In genomic region chr3:160617636-160618035, GRCh38 we compare ENCODE assay signal across 19 cellular contexts. TPM values are rescaled to one million over a fixed set of nuclear protein-coding genes. Genes with fewer than 3 reads are reported as not detected.
DNase-seq lines count a peak whose midpoint lies in the region; ATAC-seq, FAIRE-seq and TF ChIP-seq lines count a peak whose summit lies in the region.
"Had no signal": no experiment of that assay in that cellular context is flagged by ENCODE, and none has a peak within 500 bp of the region (broad histone marks: within the 10 kb centered on the region; RNA-seq: fewer than 3 reads in every experiment).

No MANE protein-coding gene starts in this region.

- H2AFZ ChIP-seq in PC-3 (ENCODE audit: low read length) (no peak overlapping the region), H1 (ENCODE audit: low read length) (no peak overlapping the region), neural progenitor cell (replicated peaks) (no peak overlapping the region)

- H4K8ac ChIP-seq in H1 (ENCODE audit: extremely low read depth, insufficient read depth, low read length), result no peak overlapping the region

- H3K4me3 ChIP-seq in BE2C (ENCODE audit: low read depth, low read length), result no peak overlapping the region
- H3K4me3 ChIP-seq in PC-3 (ENCODE audit: low read length), result no peak overlapping the region
- H3K4me3 ChIP-seq in H1 (ENCODE audit: extremely low read depth in 1 of 4, insufficient read depth in 2 of 4, low read depth in 3 of 4, low read length in 4 of 4), result no peak overlapping the region
- H3K4me3 ChIP-seq in neural progenitor cell, result no peak overlapping the region
- H3K4me3 ChIP-seq: GM12878, Peyer's patch had no signal

- no peak overlapping the region for H3K18ac ChIP-seq in H1 (ENCODE audit: extremely low read depth, low read length)

- no peak overlapping the region for H3K23ac ChIP-seq in H1 (ENCODE audit: insufficient read length)

- WGBS in H1 (ENCODE audit: extremely low coverage in 1 of 2, insufficient coverage in 1 of 2, insufficient read length in 1 of 2, insufficient replicate concordance in 2 of 2, low coverage in 1 of 2, low lambda C conversion rate in 2 of 2, missing lambda C conversion rate in 1 of 2), 2 experiments, result 81% methylated on average over 2 of the region's 2 CpGs; no CpG with 5 or more reads in 1 of the 2 experiments

- H2BK5ac ChIP-seq in H1 (ENCODE audit: low read depth, low read length), result no peak overlapping the region

- H3K36me3 ChIP-seq in BE2C (no peaks in the 10 kb centered on the region), PC-3 (ENCODE audit: low read depth, low read length) (no peaks in the 10 kb centered on the region), H1 (ENCODE audit: control insufficient read depth in 2 of 4, insufficient read depth in 4 of 4, low read length in 3 of 4) (no peaks in the 10 kb centered on the region), neural progenitor cell (no peaks in the 10 kb centered on the region)
- H3K36me3 ChIP-seq: Peyer's patch had no signal

- intact Hi-C loops in PC-3 (cut with micrococcal nuclease), result no loop called here

- H3K79me1 ChIP-seq in H1 (ENCODE audit: low read depth, low read length), result no peaks in the 10 kb centered on the region

- H3K79me2 ChIP-seq in PC-3 (ENCODE audit: low read length) (no peaks in the 10 kb centered on the region), H1 (ENCODE audit: control insufficient read depth in 1 of 2, insufficient read depth in 2 of 2, low read length in 2 of 2) (no peaks in the 10 kb centered on the region), neural progenitor cell (ENCODE audit: low read depth) (no peaks in the 10 kb centered on the region)

- CTCF ChIA-PET in PC-3 (lab: Charles Lee) (no interaction called here), H1 (lab: Charles Lee; ENCODE audit: partially characterized antibody) (interaction anchor here (0.6 to 1.8 kb wide), 10 partner anchors 9 to 200 kb away, joined by 3 to 6 read pairs (median 4); no protein-coding TSS in a partner anchor)

- no peak overlapping the region for H4K5ac ChIP-seq in H1 (ENCODE audit: insufficient read length, low read depth, low read length)

- H3K9ac ChIP-seq in PC-3 (ENCODE audit: low read length) (no peak overlapping the region), H1 (replicated peaks in 1 of 4; ENCODE audit: extremely low read depth in 1 of 4, low read depth in 3 of 4, low read length in 3 of 4) (no peak overlapping the region), neural progenitor cell (no peak overlapping the region)
- H3K9ac ChIP-seq: SK-N-SH had no signal

- H4K20me1 ChIP-seq in PC-3 (ENCODE audit: low read length), result no peaks in the 10 kb centered on the region
- no peaks in the 10 kb centered on the region for H4K20me1 ChIP-seq in H1 (replicated peaks in 1 of 2; ENCODE audit: control insufficient read depth in 1 of 2, insufficient read depth in 2 of 2, low read length in 2 of 2)
- H4K20me1 ChIP-seq in neural progenitor cell (ENCODE audit: low read depth), result no peaks in the 10 kb centered on the region

- H3F3A ChIP-seq in PC-3 (ENCODE audit: low read length, unreplicated experiment) (no peaks in the 10 kb centered on the region), neural progenitor cell (ENCODE audit: low read depth) (no peaks in the 10 kb centered on the region)

- POLR2A ChIA-PET in PC-3 (lab: Charles Lee; ENCODE audit: unreplicated experiment), result no interaction called here
- POLR2A ChIA-PET in H1 (lab: Charles Lee; ENCODE audit: partially characterized antibody), result no interaction called here

- H3K27ac Mint-ChIP-seq in neural progenitor cell, result no peak overlapping the region
- no peak overlapping the region for H3K27ac Mint-ChIP-seq in endothelial cell (ENCODE audit: unreplicated experiment)
- H3K27ac Mint-ChIP-seq: CD4-positive, CD25-positive, alpha-beta regulatory T cell had no signal

- H3K9me3 Mint-ChIP-seq in neural progenitor cell (no peaks in the 10 kb centered on the region), endothelial cell (ENCODE audit: unreplicated experiment) (no peaks in the 10 kb centered on the region)

- no TSS peak for BruUV-seq in PC-3 (replicated peaks; lab: Mats Ljungman, UMichigan)

- H3K56ac ChIP-seq in H1 (replicated peaks; ENCODE audit: insufficient read length, low read depth, low read length), result no peak overlapping the region

- H3K36me3 Mint-ChIP-seq in neural progenitor cell (no peaks in the 10 kb centered on the region), endothelial cell (ENCODE audit: low read depth, unreplicated experiment) (no peaks in the 10 kb centered on the region)
- H3K36me3 Mint-ChIP-seq: CD4-positive, CD25-positive, alpha-beta regulatory T cell had no signal

- H3K4me1 ChIP-seq in BE2C (peaks cover 8% of the 10 kb centered on the region), PC-3 (ENCODE audit: insufficient read depth, low read length) (peaks cover 48% of the 10 kb centered on the region), H1 (replicated peaks in 1 of 4; ENCODE audit: control insufficient read depth in 3 of 4, insufficient read depth in 4 of 4, low read length in 3 of 4) (no peaks in the 10 kb centered on the region), neural progenitor cell (no peaks in the 10 kb centered on the region)
- H3K4me1 ChIP-seq: Peyer's patch had no signal

- DNase-seq in BE2C (no peak), PC-3 (no peak), H1 (ENCODE audit: low read depth in 1 of 2, low spot score in 2 of 2) (no peak), neural progenitor cell (ENCODE audit: low spot score) (peak; percentile 24), endothelial cell (ENCODE audit: low spot score) (no peak), NCI-H1417 (lab: John Stamatoyannopoulos, UW) (no peak)
- no peak for DNase-seq in stimulated activated naive CD4-positive, alpha-beta T cell (lab: John Stamatoyannopoulos, UW)
- DNase-seq: CD4-positive, CD25-positive, alpha-beta regulatory T cell; DND-41; GDM1; NCI-H1417 treated with DMSO at 0.1 percent for 48 hours; NCI-H2029; NCI-H2171; NCI-H748 treated with DMSO at 0.1 percent for 48 hours; Peyer's patch; Right ventricle myocardium superior; SK-N-SH had no signal

- H3K27me3 Mint-ChIP-seq in neural progenitor cell (ENCODE audit: insufficient read depth, low read depth) (peaks cover 7% of the 10 kb centered on the region), endothelial cell (ENCODE audit: unreplicated experiment) (no peaks in the 10 kb centered on the region)

- no peak overlapping the region for H3K14ac ChIP-seq in H1 (ENCODE audit: insufficient read length)

- no peak overlapping the region for H3K4ac ChIP-seq in H1 (replicated peaks; ENCODE audit: insufficient read length, low read depth, low read length)

- no peaks in the 10 kb centered on the region for H3K27me3 ChIP-seq in BE2C
- no peaks in the 10 kb centered on the region for H3K27me3 ChIP-seq in PC-3 (ENCODE audit: low read length)
- no peaks in the 10 kb centered on the region for H3K27me3 ChIP-seq in H1 (replicated peaks in 1 of 4; ENCODE audit: control insufficient read depth in 3 of 4, extremely low read depth in 1 of 4, insufficient read depth in 3 of 4, low read length in 3 of 4)
- H3K27me3 ChIP-seq in neural progenitor cell, result no peaks in the 10 kb centered on the region
- H3K27me3 ChIP-seq: Peyer's patch had no signal

- H3K23me2 ChIP-seq in H1 (ENCODE audit: low read depth, low read length), result no peaks in the 10 kb centered on the region

- H3K9me3 ChIP-seq in BE2C (no peaks in the 10 kb centered on the region), PC-3 (ENCODE audit: low read length) (no peaks in the 10 kb centered on the region), H1 (ENCODE audit: insufficient read depth in 2 of 2, low read depth in 1 of 2, low read length in 1 of 2) (no peaks in the 10 kb centered on the region), neural progenitor cell (ENCODE audit: low read depth) (no peaks in the 10 kb centered on the region)
- H3K9me3 ChIP-seq: Peyer's patch, SK-N-SH had no signal

- H3K4me3 Mint-ChIP-seq in neural progenitor cell (no peak overlapping the region), endothelial cell (ENCODE audit: unreplicated experiment) (no peak overlapping the region)
- H3K4me3 Mint-ChIP-seq: CD4-positive, CD25-positive, alpha-beta regulatory T cell had no signal

- no peak for TF ChIP-seq POLR2A in H1 (IDR thresholded peaks at IDR 0.05; ENCODE audit: control extremely low read depth in 1 of 2, low read depth in 2 of 2, low read length in 2 of 2)

- H2BK120ac ChIP-seq in H1 (replicated peaks; ENCODE audit: low read depth, low read length), result no peak overlapping the region

- H3K27ac ChIP-seq in PC-3 (ENCODE audit: low read length), result peak overlapping the region; percentile 71; the same call in 1 of the 2 replicates
- H3K27ac ChIP-seq in H1 (ENCODE audit: low read depth, low read length), result no peak overlapping the region
- no peak overlapping the region for H3K27ac ChIP-seq in neural progenitor cell
- H3K27ac ChIP-seq: Peyer's patch had no signal

- no peak for TF ChIP-seq EP300 in H1 (IDR thresholded peaks at IDR 0.05; ENCODE audit: borderline replicate concordance in 1 of 2, low read depth in 2 of 2, low read length in 2 of 2)

- H3K9me2 ChIP-seq in PC-3 (replicated peaks; ENCODE audit: low read length), result peaks cover 3% of the 10 kb centered on the region; the same call in 1 of the 2 replicates
- H3K9me2 ChIP-seq: SK-N-SH had no signal

- H2BK15ac ChIP-seq in H1 (ENCODE audit: low read length), result no peak overlapping the region

- no peak for ATAC-seq in PC-3
- ATAC-seq: GM12878 had no signal

- peak in 1 of 2 experiments; percentile 13; a peak in 1 of 4 replicates for TF ChIP-seq RAD21 in H1 (IDR thresholded peaks at IDR 0.05 in 1 of 2, conservative IDR thresholded peaks at IDR 0.05 in 1 of 2; ENCODE audit: low read depth in 2 of 2, low read length in 2 of 2)

- H3K4me1 Mint-ChIP-seq in neural progenitor cell (peaks cover 4% of the 10 kb centered on the region), endothelial cell (ENCODE audit: unreplicated experiment) (no peaks in the 10 kb centered on the region)

- TF ChIP-seq CTCF in BE2C (IDR thresholded peaks at IDR 0.05; ENCODE audit: low read depth, low read length) (0 out of 2 replicates have a peak, but pooled peaks have one; percentile 15), PC-3 (conservative IDR thresholded peaks at IDR 0.05; ENCODE audit: low read depth, low read length) (no peak), H1 (IDR thresholded peaks at IDR 0.05; ENCODE audit: control extremely low read depth in 1 of 3, insufficient read depth in 1 of 3, low read depth in 1 of 3, low read length in 3 of 3) (peak in 2 of 3 experiments; percentile 22 to 34; a peak in 2 of 4 replicates), neural progenitor cell (IDR thresholded peaks at IDR 0.05) (peak; percentile 25), endothelial cell (IDR thresholded peaks at IDR 0.05; ENCODE audit: unreplicated experiment) (no peak)

- H2BK12ac ChIP-seq in H1 (ENCODE audit: low read depth, low read length), result no peak overlapping the region

- H4K91ac ChIP-seq in H1 (replicated peaks; ENCODE audit: insufficient read length, low read length), result no peak overlapping the region

- no peak for FAIRE-seq in H1 (lab: Jason Lieb, UNC)
- FAIRE-seq: GM12878 had no signal

- H2BK20ac ChIP-seq in H1 (ENCODE audit: low read length), result no peak overlapping the region

- H3K4me2 ChIP-seq in PC-3 (ENCODE audit: low read length) (peak overlapping the region; percentile 76; the same call in 1 of the 2 replicates), H1 (ENCODE audit: insufficient read depth in 1 of 2, low read depth in 2 of 2, low read length in 2 of 2) (no peak overlapping the region), neural progenitor cell (no peak overlapping the region)
- H3K4me2 ChIP-seq: SK-N-SH had no signal

- no peak overlapping the region for H2AK5ac ChIP-seq in H1 (ENCODE audit: low read depth, low read length)

RNA-seq across cellular contexts. Expression of gene KPNA4, which starts 52.3 kb away (rescaled TPM):
- polyA plus RNA-seq in BE2C (2012; ENCODE audit: insufficient read depth, insufficient read length, low read depth), result 21.4 TPM
- total RNA-seq in PC-3 (2014; rRNA removed) (31.5 and 33.7 TPM in 2 replicates), neural progenitor cell (ENCODE audit: low replicate concordance) (35.4 and 56.6 TPM in 2 replicates), endothelial cell (ENCODE audit: unreplicated experiment) (57.1 TPM)
- 81.9 and 86.7 TPM in 2 replicates for total RNA-seq in H1 (2021; fragmentation: NEBNext Ultra II Directional; extraction: Animal tissue kit (Norgen Biotek cat#: 25700))
- polyA plus RNA-seq in H1 (2011; rRNA removed), result 7.6 and 13.2 TPM in 2 replicates
- polyA plus RNA-seq in H1 (2011; cell fraction: cytosol; rRNA removed), result 12.7 TPM
- polyA plus RNA-seq in H1 (2011; cell fraction: nucleus; rRNA removed), result 6.9 TPM
- polyA plus RNA-seq in H1 (2012, experiment 1 of 2), result 16.2 to 30.6 TPM (median 18.9 TPM) in 4 replicates
- 2.0 TPM for polyA plus RNA-seq in H1 (2012, experiment 2 of 2)
- 25.4 TPM for polyA plus RNA-seq in H1 (2013, experiment 1 of 2)
- 23.1 TPM for polyA plus RNA-seq in H1 (2013, experiment 2 of 2)
- polyA minus RNA-seq in H1 (2011; rRNA and poly(A)+ RNA removed), result 33.4 and 37.6 TPM in 2 replicates
- polyA minus RNA-seq in H1 (2011; cell fraction: cytosol; rRNA and poly(A)+ RNA removed), result 45.5 TPM
- 53.7 TPM for polyA minus RNA-seq in H1 (2011; cell fraction: nucleus; rRNA and poly(A)+ RNA removed)

RNA-seq across cellular contexts. Expression of gene ARL14, which starts 59.3 kb away (rescaled TPM):
- polyA plus RNA-seq in BE2C (2012; ENCODE audit: insufficient read depth, insufficient read length, low read depth), result not detected
- total RNA-seq in PC-3 (2014; rRNA removed) (3.9 and 4.2 TPM in 2 replicates), neural progenitor cell (ENCODE audit: low replicate concordance) (not detected in 2 replicates), endothelial cell (ENCODE audit: unreplicated experiment) (not detected)
- not detected in 2 replicates for total RNA-seq in H1 (2021; fragmentation: NEBNext Ultra II Directional; extraction: Animal tissue kit (Norgen Biotek cat#: 25700))
- polyA plus RNA-seq in H1 (2011; rRNA removed), result not detected in 2 replicates
- not detected for polyA plus RNA-seq in H1 (2011; cell fraction: cytosol; rRNA removed)
- not detected for polyA plus RNA-seq in H1 (2011; cell fraction: nucleus; rRNA removed)
- not detected in 4 replicates for polyA plus RNA-seq in H1 (2012, experiment 1 of 2)
- not detected for polyA plus RNA-seq in H1 (2012, experiment 2 of 2)
- not detected for polyA plus RNA-seq in H1 (2013, experiment 1 of 2)
- polyA plus RNA-seq in H1 (2013, experiment 2 of 2), result not detected
- not detected in 2 replicates for polyA minus RNA-seq in H1 (2011; rRNA and poly(A)+ RNA removed)
- polyA minus RNA-seq in H1 (2011; cell fraction: cytosol; rRNA and poly(A)+ RNA removed), result not detected
- not detected for polyA minus RNA-seq in H1 (2011; cell fraction: nucleus; rRNA and poly(A)+ RNA removed)
- total RNA-seq: CD4-positive, CD25-positive, alpha-beta regulatory T cell; GM12878; NCI-H460; Right ventricle myocardium superior had no signal
- polyA plus RNA-seq: CD4-positive, CD25-positive, alpha-beta regulatory T cell; SK-N-SH had no signal

Comparison
In these comparisons a context has a peak if more than half of its experiments do, and no peak if none do; other contexts are left out.
1. CTCF ChIP-seq: peak in BE2C (single experiment), H1 (2 of 3) and neural progenitor cell (single experiment); none in PC-3 (single experiment) and endothelial cell (single experiment).